21 cellular contexts compared by ENCODE assay signal in the genomic region with DNA sequence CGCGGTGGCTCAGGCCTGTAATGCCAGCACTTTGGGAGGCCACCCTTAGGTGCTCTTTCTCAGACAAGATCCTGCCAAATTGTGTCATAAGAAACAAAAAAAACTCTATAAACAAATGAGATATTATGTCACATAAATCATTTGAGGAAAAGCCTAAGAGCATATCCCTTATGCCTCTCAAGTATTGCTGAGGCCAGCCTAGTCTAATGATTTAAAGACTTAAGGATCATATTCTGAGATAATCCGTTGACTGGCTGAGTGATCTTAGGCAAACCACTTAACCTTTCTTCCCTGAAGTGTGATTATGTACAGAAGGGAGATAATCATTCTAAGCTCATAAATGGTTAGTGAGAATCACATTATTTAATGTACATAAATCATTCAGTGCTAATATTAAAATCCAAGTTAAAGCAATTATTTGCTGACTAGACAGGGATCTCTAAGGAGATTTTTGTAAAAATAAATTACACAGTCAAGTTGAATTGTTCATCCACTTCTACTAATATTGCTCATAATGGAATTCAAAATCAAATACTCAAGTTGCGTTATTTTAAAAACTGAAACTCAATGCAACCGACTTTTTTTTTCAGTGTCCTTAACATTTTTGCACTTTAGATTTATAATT.
"Had no signal": no experiment of that assay in that cellular context is flagged by ENCODE, and none has a peak within 500 bp of the region (broad histone marks: within the 10 kb centered on the region; RNA-seq: fewer than 3 reads in every experiment).

No MANE protein-coding gene starts in this region.

- H3K4me1 Mint-ChIP-seq: activated B cell treated with CpG ODN at 0.5 μM for 24 hours; activated CD4-positive, alpha-beta T cell treated with anti-CD3 and anti-CD28 coated beads for 36 hours; naive thymus-derived CD4-positive, alpha-beta T cell; stimulated activated memory B cell treated with anti-CD40 and anti-IgM and Interleukin-4, amounts not matched to agents 10 μg/mL and 1 μg/mL and 100 μg/mL, for 72 hours had no signal

- H3K27me3 Mint-ChIP-seq: activated B cell treated with CpG ODN at 0.5 μM for 24 hours; activated CD4-positive, alpha-beta T cell treated with anti-CD3 and anti-CD28 coated beads for 36 hours; activated naive CD8-positive, alpha-beta T cell; naive thymus-derived CD4-positive, alpha-beta T cell; stimulated activated memory B cell treated with anti-CD40 and anti-IgM and Interleukin-4, amounts not matched to agents 10 μg/mL and 1 μg/mL and 100 μg/mL, for 72 hours had no signal

- DNase-seq: activated B cell treated with CpG ODN at 0.5 μM for 24 hours; activated CD4-positive, alpha-beta T cell treated with anti-CD3 and anti-CD28 coated beads for 36 hours; activated CD4-positive, alpha-beta T cell treated with anti-CD3 and anti-CD28 coated beads, Interleukin-2, amount 50 U/mL, for 48 hours; activated CD8-positive, alpha-beta memory T cell treated with anti-CD3 and anti-CD28 coated beads, Interleukin-2, amount 50 U/mL, for 48 hours; activated naive CD4-positive, alpha-beta T cell; activated T-cell treated with anti-CD3 and anti-CD28 coated beads, Interleukin-2, amount 50 U/mL, for 4 hours; central memory CD4-positive, alpha-beta T cell; effector memory CD4-positive, alpha-beta T cell; foreskin melanocyte; glutamatergic neuron; kidney glomerular epithelial cell; left lung; naive thymus-derived CD4-positive, alpha-beta T cell; sigmoid colon; stimulated activated CD4-positive, alpha-beta T cell treated with anti-CD3 and anti-CD28 coated beads, Interleukin-15, amount 100 ng/mL, for 24 hours; testis had no signal

- H3K9me3 Mint-ChIP-seq: type B pancreatic cell had no signal

- ATAC-seq: activated CD4-positive, alpha-beta T cell treated with anti-CD3 and anti-CD28 coated beads for 36 hours; activated T-cell treated with anti-CD3 and anti-CD28 coated beads, Interleukin-2, amount 50 U/mL, for 4 hours; left lung; naive thymus-derived CD4-positive, alpha-beta T cell; stimulated activated memory B cell treated with anti-CD40 and anti-IgM and Interleukin-4, amounts not matched to agents 10 μg/mL and 1 μg/mL and 100 μg/mL, for 72 hours had no signal

- H3K27ac Mint-ChIP-seq: activated B cell treated with CpG ODN at 0.5 μM for 24 hours; activated CD4-positive, alpha-beta T cell treated with anti-CD3 and anti-CD28 coated beads for 36 hours; activated naive CD8-positive, alpha-beta T cell; activated T-helper 2 cell treated with anti-CD3 and anti-CD28 coated beads, Interferon-gamma antibody, Interleukin-2, Interleukin-4, amounts not matched to agents 10 μg/mL and 5 μg/mL and 100 μg/mL, durations not matched to agents 14 hours and 24 hours and 36 hours; naive thymus-derived CD4-positive, alpha-beta T cell; stimulated activated memory B cell treated with anti-CD40 and anti-IgM and Interleukin-4, amounts not matched to agents 10 μg/mL and 1 μg/mL and 100 μg/mL, for 72 hours; type B pancreatic cell had no signal

- H3K4me3 Mint-ChIP-seq: activated B cell treated with CpG ODN at 0.5 μM for 24 hours; activated CD4-positive, alpha-beta T cell treated with anti-CD3 and anti-CD28 coated beads for 36 hours; activated naive CD8-positive, alpha-beta T cell; activated T-cell treated with anti-CD3 and anti-CD28 coated beads, Interleukin-2, amount 50 U/mL, for 4 hours; naive thymus-derived CD4-positive, alpha-beta T cell; neural crest cell; stimulated activated memory B cell treated with anti-CD40 and anti-IgM and Interleukin-4, amounts not matched to agents 10 μg/mL and 1 μg/mL and 100 μg/mL, for 72 hours; type B pancreatic cell had no signal

- H3K36me3 Mint-ChIP-seq: activated naive CD8-positive, alpha-beta T cell; naive thymus-derived CD4-positive, alpha-beta T cell; stimulated activated memory B cell treated with anti-CD40 and anti-IgM and Interleukin-4, amounts not matched to agents 10 μg/mL and 1 μg/mL and 100 μg/mL, for 72 hours; type B pancreatic cell had no signal
